In the genomic region with DNA sequence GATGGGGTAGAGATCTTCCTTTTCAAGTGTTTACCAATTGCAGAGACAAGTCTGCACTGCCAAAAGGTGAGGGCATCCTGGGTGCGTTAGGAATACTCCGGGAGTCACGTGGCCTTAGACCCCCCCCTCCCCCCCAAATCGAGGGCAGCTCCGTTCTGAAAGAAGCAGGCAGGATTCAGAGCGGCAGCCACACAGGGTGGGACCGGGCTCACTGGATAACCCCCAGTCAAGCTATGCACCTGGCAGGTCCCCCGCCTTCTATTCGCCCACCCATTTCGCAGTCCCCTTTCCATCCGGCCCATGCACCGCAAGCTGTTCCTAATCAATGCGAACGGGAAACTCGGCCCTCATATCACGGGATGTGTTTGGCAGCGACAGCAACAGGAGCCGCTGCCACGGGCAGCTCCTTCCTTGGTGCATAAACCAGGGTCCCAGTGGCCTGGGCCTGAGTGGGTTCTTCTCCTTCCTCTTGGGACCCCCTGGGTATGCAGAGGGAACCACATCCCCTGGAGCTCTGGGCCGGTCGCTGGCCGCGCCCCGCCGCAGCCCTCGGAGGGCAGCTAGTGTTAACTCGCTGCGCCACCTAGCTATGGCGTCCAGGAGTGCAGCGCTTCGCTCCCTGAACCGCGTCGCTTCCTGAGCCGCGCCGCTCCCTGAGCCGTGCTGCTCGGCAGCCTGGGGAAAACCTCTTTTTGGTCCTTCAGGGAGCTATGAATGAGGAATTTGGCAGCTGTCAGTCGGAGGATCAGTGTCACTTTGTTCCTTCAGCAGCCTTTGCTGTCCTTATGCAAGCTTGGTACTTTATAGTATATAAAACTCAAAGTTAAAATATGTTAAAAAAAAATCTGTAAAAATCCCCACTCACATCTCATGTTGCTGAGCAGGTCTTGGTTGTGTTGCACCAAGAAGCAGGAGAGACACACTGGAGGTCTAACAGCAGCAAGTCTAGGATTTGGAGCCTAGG, we compare ENCODE assay signal across 1 cellular context.
TF ChIP-seq lines count a peak whose summit lies in the region.

No MANE protein-coding gene starts in this region.

TF ChIP-seq in HepG2, 621 proteins besides CTCF, POLR2A, EP300 and RAD21 (continued from another document and continues in another):
- TF ChIP-seq, protein P1, sequence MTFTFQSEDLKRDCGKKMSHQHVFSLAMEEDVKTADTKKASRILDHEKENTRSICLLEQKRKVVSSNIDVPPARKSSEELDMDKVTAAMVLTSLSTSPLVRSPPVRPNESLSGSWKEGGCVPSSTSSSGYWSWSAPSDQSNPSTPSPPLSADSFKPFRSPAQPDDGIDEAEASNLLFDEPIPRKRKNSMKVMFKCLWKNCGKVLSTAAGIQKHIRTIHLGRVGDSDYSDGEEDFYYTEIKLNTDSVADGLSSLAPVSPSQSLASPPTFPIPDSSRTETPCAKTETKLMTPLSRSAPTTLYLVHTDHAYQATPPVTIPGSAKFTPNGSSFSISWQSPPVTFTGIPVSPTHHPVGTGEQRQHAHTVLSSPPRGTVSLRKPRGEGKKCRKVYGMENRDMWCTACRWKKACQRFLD (CRISPR knock-in tag; IDR thresholded peaks at IDR 0.05; ENCODE audit: borderline replicate concordance), result no peak
- TF ChIP-seq ZNF235 (CRISPR knock-in tag; IDR thresholded peaks at IDR 0.05; ENCODE audit: borderline replicate concordance) (no peak), SRSF4 (IDR thresholded peaks at IDR 0.05; ENCODE audit: low read depth, low read length, poor library complexity, severe bottlenecking) (no peak), FOXO1 (CRISPR knock-in tag; IDR thresholded peaks at IDR 0.05) (peak; percentile 44; the same call in 1 of the 2 replicates), CHCHD3 (CRISPR knock-in tag; IDR thresholded peaks at IDR 0.05) (no peak), BRD4 (CRISPR knock-in tag; IDR thresholded peaks at IDR 0.05) (no peak; the same call in 1 of the 2 replicates), ZBTB21 (CRISPR knock-in tag; IDR thresholded peaks at IDR 0.05) (no peak), SNRNP70 (IDR thresholded peaks at IDR 0.05; ENCODE audit: low read depth, low read length) (no peak), MXD4 (CRISPR knock-in tag; IDR thresholded peaks at IDR 0.05) (peak; percentile 6; the same call in 1 of the 2 replicates), ZNF552 (CRISPR knock-in tag; IDR thresholded peaks at IDR 0.05; ENCODE audit: borderline replicate concordance) (no peak), RXRA (CRISPR knock-in tag; IDR thresholded peaks at IDR 0.05) (peak; percentile 63; the same call in 1 of the 2 replicates), ZNF3 (CRISPR knock-in tag; IDR thresholded peaks at IDR 0.05) (no peak), PITX1 (CRISPR knock-in tag; IDR thresholded peaks at IDR 0.05) (no peak)
- TF ChIP-seq, protein P2, sequence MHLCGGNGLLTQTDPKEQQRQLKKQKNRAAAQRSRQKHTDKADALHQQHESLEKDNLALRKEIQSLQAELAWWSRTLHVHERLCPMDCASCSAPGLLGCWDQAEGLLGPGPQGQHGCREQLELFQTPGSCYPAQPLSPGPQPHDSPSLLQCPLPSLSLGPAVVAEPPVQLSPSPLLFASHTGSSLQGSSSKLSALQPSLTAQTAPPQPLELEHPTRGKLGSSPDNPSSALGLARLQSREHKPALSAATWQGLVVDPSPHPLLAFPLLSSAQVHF (CRISPR knock-in tag; IDR thresholded peaks at IDR 0.05), result no peak
- TF ChIP-seq, protein P3, sequence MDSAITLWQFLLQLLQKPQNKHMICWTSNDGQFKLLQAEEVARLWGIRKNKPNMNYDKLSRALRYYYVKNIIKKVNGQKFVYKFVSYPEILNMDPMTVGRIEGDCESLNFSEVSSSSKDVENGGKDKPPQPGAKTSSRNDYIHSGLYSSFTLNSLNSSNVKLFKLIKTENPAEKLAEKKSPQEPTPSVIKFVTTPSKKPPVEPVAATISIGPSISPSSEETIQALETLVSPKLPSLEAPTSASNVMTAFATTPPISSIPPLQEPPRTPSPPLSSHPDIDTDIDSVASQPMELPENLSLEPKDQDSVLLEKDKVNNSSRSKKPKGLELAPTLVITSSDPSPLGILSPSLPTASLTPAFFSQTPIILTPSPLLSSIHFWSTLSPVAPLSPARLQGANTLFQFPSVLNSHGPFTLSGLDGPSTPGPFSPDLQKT (CRISPR knock-in tag; IDR thresholded peaks at IDR 0.05; ENCODE audit: borderline replicate concordance), result 0 out of 2 replicates have a peak, but pooled peaks have one; percentile 22
- TF ChIP-seq, protein P4, sequence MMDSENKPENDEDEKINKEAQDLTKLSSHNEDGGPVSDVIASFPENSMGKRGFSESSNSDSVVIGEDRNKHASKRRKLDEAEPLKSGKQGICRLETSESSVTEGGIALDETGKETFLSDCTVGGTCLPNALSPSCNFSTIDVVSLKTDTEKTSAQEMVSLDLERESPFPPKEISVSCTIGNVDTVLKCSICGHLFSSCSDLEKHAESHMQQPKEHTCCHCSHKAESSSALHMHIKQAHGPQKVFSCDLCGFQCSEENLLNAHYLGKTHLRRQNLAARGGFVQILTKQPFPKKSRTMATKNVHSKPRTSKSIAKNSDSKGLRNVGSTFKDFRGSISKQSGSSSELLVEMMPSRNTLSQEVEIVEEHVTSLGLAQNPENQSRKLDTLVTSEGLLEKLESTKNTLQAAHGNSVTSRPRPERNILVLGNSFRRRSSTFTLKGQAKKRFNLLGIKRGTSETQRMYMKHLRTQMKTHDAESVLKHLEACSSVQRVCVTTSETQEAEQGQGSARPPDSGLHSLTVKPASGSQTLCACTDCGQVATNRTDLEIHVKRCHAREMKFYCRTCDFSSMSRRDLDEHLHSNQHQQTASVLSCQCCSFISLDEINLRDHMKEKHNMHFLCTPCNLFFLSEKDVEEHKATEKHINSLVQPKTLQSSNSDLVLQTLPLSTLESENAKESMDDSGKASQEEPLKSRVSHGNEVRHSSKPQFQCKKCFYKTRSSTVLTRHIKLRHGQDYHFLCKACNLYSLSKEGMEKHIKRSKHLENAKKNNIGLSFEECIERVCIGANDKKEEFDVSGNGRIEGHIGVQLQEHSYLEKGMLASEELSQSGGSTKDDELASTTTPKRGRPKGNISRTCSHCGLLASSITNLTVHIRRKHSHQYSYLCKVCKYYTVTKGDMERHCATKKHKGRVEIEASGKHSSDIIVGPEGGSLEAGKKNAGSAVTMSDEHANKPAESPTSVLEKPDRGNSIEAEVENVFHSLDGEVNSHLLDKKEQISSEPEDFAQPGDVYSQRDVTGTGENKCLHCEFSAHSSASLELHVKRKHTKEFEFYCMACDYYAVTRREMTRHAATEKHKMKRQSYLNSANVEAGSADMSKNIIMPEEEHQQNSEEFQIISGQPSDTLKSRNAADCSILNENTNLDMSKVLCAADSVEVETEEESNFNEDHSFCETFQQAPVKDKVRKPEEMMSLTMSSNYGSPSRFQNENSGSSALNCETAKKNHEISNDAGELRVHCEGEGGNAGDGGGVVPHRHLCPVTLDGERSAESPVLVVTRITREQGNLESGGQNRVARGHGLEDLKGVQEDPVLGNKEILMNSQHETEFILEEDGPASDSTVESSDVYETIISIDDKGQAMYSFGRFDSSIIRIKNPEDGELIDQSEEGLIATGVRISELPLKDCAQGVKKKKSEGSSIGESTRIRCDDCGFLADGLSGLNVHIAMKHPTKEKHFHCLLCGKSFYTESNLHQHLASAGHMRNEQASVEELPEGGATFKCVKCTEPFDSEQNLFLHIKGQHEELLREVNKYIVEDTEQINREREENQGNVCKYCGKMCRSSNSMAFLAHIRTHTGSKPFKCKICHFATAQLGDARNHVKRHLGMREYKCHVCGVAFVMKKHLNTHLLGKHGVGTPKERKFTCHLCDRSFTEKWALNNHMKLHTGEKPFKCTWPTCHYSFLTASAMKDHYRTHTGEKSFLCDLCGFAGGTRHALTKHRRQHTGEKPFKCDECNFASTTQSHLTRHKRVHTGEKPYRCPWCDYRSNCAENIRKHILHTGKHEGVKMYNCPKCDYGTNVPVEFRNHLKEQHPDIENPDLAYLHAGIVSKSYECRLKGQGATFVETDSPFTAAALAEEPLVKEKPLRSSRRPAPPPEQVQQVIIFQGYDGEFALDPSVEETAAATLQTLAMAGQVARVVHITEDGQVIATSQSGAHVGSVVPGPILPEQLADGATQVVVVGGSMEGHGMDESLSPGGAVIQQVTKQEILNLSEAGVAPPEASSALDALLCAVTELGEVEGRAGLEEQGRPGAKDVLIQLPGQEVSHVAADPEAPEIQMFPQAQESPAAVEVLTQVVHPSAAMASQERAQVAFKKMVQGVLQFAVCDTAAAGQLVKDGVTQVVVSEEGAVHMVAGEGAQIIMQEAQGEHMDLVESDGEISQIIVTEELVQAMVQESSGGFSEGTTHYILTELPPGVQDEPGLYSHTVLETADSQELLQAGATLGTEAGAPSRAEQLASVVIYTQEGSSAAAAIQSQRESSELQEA (CRISPR knock-in tag; IDR thresholded peaks at IDR 0.05; ENCODE audit: not compliant biosample characterization), result no peak
- TF ChIP-seq, protein P5, sequence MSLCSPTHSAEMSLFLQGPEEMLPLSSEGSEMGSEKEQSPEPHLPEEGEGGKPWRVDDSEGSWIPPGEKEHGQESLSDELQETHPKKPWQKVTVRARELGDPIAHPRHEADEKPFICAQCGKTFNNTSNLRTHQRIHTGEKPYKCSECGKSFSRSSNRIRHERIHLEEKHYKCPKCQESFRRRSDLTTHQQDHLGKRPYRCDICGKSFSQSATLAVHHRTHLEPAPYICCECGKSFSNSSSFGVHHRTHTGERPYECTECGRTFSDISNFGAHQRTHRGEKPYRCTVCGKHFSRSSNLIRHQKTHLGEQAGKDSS (CRISPR knock-in tag; IDR thresholded peaks at IDR 0.05; ENCODE audit: borderline replicate concordance, low read depth), result no peak; the same call in 1 of the 2 replicates
- TF ChIP-seq, protein P6, sequence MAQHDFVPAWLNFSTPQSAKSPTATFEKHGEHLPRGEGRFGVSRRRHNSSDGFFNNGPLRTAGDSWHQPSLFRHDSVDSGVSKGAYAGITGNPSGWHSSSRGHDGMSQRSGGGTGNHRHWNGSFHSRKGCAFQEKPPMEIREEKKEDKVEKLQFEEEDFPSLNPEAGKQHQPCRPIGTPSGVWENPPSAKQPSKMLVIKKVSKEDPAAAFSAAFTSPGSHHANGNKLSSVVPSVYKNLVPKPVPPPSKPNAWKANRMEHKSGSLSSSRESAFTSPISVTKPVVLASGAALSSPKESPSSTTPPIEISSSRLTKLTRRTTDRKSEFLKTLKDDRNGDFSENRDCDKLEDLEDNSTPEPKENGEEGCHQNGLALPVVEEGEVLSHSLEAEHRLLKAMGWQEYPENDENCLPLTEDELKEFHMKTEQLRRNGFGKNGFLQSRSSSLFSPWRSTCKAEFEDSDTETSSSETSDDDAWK (CRISPR knock-in tag; IDR thresholded peaks at IDR 0.05), result no peak
- TF ChIP-seq, protein P7, sequence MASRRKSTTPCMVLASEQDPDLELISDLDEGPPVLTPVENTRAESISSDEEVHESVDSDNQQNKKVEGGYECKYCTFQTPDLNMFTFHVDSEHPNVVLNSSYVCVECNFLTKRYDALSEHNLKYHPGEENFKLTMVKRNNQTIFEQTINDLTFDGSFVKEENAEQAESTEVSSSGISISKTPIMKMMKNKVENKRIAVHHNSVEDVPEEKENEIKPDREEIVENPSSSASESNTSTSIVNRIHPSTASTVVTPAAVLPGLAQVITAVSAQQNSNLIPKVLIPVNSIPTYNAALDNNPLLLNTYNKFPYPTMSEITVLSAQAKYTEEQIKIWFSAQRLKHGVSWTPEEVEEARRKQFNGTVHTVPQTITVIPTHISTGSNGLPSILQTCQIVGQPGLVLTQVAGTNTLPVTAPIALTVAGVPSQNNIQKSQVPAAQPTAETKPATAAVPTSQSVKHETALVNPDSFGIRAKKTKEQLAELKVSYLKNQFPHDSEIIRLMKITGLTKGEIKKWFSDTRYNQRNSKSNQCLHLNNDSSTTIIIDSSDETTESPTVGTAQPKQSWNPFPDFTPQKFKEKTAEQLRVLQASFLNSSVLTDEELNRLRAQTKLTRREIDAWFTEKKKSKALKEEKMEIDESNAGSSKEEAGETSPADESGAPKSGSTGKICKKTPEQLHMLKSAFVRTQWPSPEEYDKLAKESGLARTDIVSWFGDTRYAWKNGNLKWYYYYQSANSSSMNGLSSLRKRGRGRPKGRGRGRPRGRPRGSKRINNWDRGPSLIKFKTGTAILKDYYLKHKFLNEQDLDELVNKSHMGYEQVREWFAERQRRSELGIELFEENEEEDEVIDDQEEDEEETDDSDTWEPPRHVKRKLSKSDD (CRISPR knock-in tag; IDR thresholded peaks at IDR 0.05; ENCODE audit: low read depth), result no peak
- TF ChIP-seq, protein P8, sequence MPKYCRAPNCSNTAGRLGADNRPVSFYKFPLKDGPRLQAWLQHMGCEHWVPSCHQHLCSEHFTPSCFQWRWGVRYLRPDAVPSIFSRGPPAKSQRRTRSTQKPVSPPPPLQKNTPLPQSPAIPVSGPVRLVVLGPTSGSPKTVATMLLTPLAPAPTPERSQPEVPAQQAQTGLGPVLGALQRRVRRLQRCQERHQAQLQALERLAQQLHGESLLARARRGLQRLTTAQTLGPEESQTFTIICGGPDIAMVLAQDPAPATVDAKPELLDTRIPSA (CRISPR knock-in tag; IDR thresholded peaks at IDR 0.05; ENCODE audit: borderline replicate concordance), result no peak; the same call in 1 of the 2 replicates
- TF ChIP-seq, protein P9, sequence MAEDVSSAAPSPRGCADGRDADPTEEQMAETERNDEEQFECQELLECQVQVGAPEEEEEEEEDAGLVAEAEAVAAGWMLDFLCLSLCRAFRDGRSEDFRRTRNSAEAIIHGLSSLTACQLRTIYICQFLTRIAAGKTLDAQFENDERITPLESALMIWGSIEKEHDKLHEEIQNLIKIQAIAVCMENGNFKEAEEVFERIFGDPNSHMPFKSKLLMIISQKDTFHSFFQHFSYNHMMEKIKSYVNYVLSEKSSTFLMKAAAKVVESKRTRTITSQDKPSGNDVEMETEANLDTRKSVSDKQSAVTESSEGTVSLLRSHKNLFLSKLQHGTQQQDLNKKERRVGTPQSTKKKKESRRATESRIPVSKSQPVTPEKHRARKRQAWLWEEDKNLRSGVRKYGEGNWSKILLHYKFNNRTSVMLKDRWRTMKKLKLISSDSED (CRISPR knock-in tag; IDR thresholded peaks at IDR 0.05), result no peak
